In genomic region chr15:99253381-99254090, GRCh38 we compare ENCODE assay signal across 1 cellular context.
TF ChIP-seq lines count a peak whose summit lies in the region.

No MANE protein-coding gene starts in this region.

TF ChIP-seq in GM12878, 131 proteins besides CTCF, POLR2A, EP300 and RAD21 (continued from another document):
- TF ChIP-seq RELB (IDR thresholded peaks at IDR 0.05; ENCODE audit: low read depth) (0 out of 2 replicates have a peak, but pooled peaks have one; percentile 20), ZZZ3 (IDR thresholded peaks at IDR 0.05; ENCODE audit: control insufficient read depth, insufficient read length, low read depth) (no peak), EED (IDR thresholded peaks at IDR 0.05; ENCODE audit: low read depth) (peak; percentile 63; the same call in 1 of the 2 replicates), ASH2L (IDR thresholded peaks at IDR 0.05; ENCODE audit: borderline replicate concordance, low read depth) (no peak), RUNX3 (IDR thresholded peaks at IDR 0.05; ENCODE audit: low read length) (peak; percentile 46; the same call in 1 of the 2 replicates)
